14 cellular contexts compared by ENCODE assay signal in genomic region chr4:159106636-159107035, GRCh38. TPM values are rescaled to one million over a fixed set of nuclear protein-coding genes. Genes with fewer than 3 reads are reported as not detected.
DNase-seq lines count a peak whose midpoint lies in the region; ATAC-seq, FAIRE-seq and TF ChIP-seq lines count a peak whose summit lies in the region.
"Had no signal": no experiment of that assay in that cellular context is flagged by ENCODE, and none has a peak within 500 bp of the region (broad histone marks: within the 10 kb centered on the region; RNA-seq: fewer than 3 reads in every experiment).

No MANE protein-coding gene starts in this region.

- no peak overlapping the region for H2AFZ ChIP-seq in neural cell (ENCODE audit: low read depth, low read length)

- POLR2A ChIA-PET in CD4-positive, alpha-beta T cell (lab: Charles Lee) = interaction anchor here (1.5 kb wide), 1 partner anchor 11 kb away, joined by 3 read pairs; no protein-coding TSS in a partner anchor
- POLR2A ChIA-PET in MCF 10A (lab: Yijun Ruan, JAX) = interaction anchor here (1.1 to 3.8 kb wide), 2 partner anchors 14 to 157 kb away, joined by 3 to 12 read pairs; no protein-coding TSS in a partner anchor

- H4K20me1 ChIP-seq in neural cell (ENCODE audit: insufficient read depth) = peaks cover 43% of the 10 kb centered on the region

- CTCF ChIA-PET in CD4-positive, alpha-beta T cell (lab: Charles Lee) = no interaction called here
- CTCF ChIA-PET in MCF 10A (lab: Yijun Ruan, JAX) = interaction anchor here (0.6 to 1.0 kb wide), 3 partner anchors 23 to 58 kb away, joined by 3 to 5 read pairs (median 3); no protein-coding TSS in a partner anchor

- no peak for TF ChIP-seq EP300 in neural cell (conservative IDR thresholded peaks at IDR 0.05; ENCODE audit: poor library complexity, severe bottlenecking)

- no peak for DNase-seq in CD4-positive, alpha-beta T cell
- DNase-seq in GM19239 (ENCODE audit: insufficient read length, low spot score) (no peak), MCF 10A (ENCODE audit: unreplicated experiment) (no peak), NOMO-1 treated with DMSO at 0.1 percent for 48 hours (lab: John Stamatoyannopoulos, UW; ENCODE audit: unreplicated experiment) (no peak), 8988T (no peak)
- DNase-seq: activated CD8-positive, alpha-beta memory T cell treated with anti-CD3 and anti-CD28 coated beads for 24 hours; CD4-positive, alpha-beta memory T cell; H9; T-helper 17 cell had no signal

- H3K27me3 ChIP-seq in CD4-positive, alpha-beta T cell (ENCODE audit: control insufficient read depth, insufficient read depth, low read length) = no peaks in the 10 kb centered on the region
- peaks cover 3% of the 10 kb centered on the region for H3K27me3 ChIP-seq in neural cell (ENCODE audit: insufficient read depth, low read depth, low read length)

- H3K9me2 ChIP-seq in neural cell (ENCODE audit: insufficient read depth, low read length) = no peaks in the 10 kb centered on the region

- H3K4me1 Mint-ChIP-seq in CD4-positive, alpha-beta T cell (ENCODE audit: low read depth) = peaks cover 47% of the 10 kb centered on the region
- peaks cover 34% of the 10 kb centered on the region for H3K4me1 Mint-ChIP-seq in MCF 10A (ENCODE audit: insufficient read depth, unreplicated experiment)
- H3K4me1 Mint-ChIP-seq in stimulated activated memory B cell treated with anti-CD40 and anti-IgM and Interleukin-4, amounts not matched to agents 10 μg/mL and 1 μg/mL and 100 μg/mL, for 72 hours = peaks cover 49% of the 10 kb centered on the region

- peak overlapping the region; percentile 84 for H3K4me3 ChIP-seq in neural cell (ENCODE audit: low read length)

- no peaks in the 10 kb centered on the region for H3K9me3 Mint-ChIP-seq in CD4-positive, alpha-beta T cell
- no peaks in the 10 kb centered on the region for H3K9me3 Mint-ChIP-seq in MCF 10A (ENCODE audit: unreplicated experiment)
- no peaks in the 10 kb centered on the region for H3K9me3 Mint-ChIP-seq in stimulated activated memory B cell treated with anti-CD40 and anti-IgM and Interleukin-4, amounts not matched to agents 10 μg/mL and 1 μg/mL and 100 μg/mL, for 72 hours
- H3K9me3 Mint-ChIP-seq: H9; natural killer cell treated with Interleukin-12 subunit alpha and Interleukin-12 subunit beta and Interleukin-15 and Interleukin-18, amount 100 ng/mL, for 72 hours had no signal

- no TSS peak for BruUV-seq in MCF 10A (replicated peaks; lab: Mats Ljungman, UMichigan)

- no peaks in the 10 kb centered on the region for H3K27me3 Mint-ChIP-seq in CD4-positive, alpha-beta T cell
- H3K27me3 Mint-ChIP-seq in MCF 10A (ENCODE audit: insufficient read depth, unreplicated experiment) = no peaks in the 10 kb centered on the region
- H3K27me3 Mint-ChIP-seq in stimulated activated memory B cell treated with anti-CD40 and anti-IgM and Interleukin-4, amounts not matched to agents 10 μg/mL and 1 μg/mL and 100 μg/mL, for 72 hours = no peaks in the 10 kb centered on the region
- H3K27me3 Mint-ChIP-seq: CD4-positive, alpha-beta memory T cell; T-helper 17 cell had no signal

- peaks cover 8% of the 10 kb centered on the region for H3F3A ChIP-seq in neural cell (ENCODE audit: insufficient read depth, low read length, poor library complexity, severe bottlenecking)

- intact Hi-C loops in CD4-positive, alpha-beta T cell (cut with DNase I, micrococcal nuclease) = loop anchor here in 1 of 2 experiments (10.0 kb wide), 1 partner anchor 68 kb away; no protein-coding TSS in a partner anchor
- intact Hi-C loops in MCF 10A (cut with micrococcal nuclease) = no loop called here

- no peak for ATAC-seq in CD4-positive, alpha-beta T cell (ENCODE audit: poor library complexity)
- no peak for ATAC-seq in stimulated activated memory B cell treated with anti-CD40 and anti-IgM and Interleukin-4, amounts not matched to agents 10 μg/mL and 1 μg/mL and 100 μg/mL, for 72 hours
- ATAC-seq in HG02885 (IDR thresholded peaks at IDR 0.05; ENCODE audit: poor library complexity, unreplicated experiment) = no peak
- ATAC-seq: natural killer cell treated with Interleukin-12 subunit alpha and Interleukin-12 subunit beta and Interleukin-15 and Interleukin-18, amount 100 ng/mL, for 72 hours; T-helper 17 cell had no signal

- TF ChIP-seq RAD21 in neural cell (conservative IDR thresholded peaks at IDR 0.05) = no peak

- no peaks in the 10 kb centered on the region for H3K36me3 ChIP-seq in neural cell (ENCODE audit: insufficient read depth, low read length)

- H3K4me2 ChIP-seq in neural cell (ENCODE audit: low read length) = peak overlapping the region; percentile 71

- no peak overlapping the region for H3K27ac ChIP-seq in CD4-positive, alpha-beta T cell (ENCODE audit: low read depth, low read length)
- peak overlapping the region; percentile 86 for H3K27ac ChIP-seq in neural cell (ENCODE audit: low read length)

- H3K27ac Mint-ChIP-seq in CD4-positive, alpha-beta T cell = no peak overlapping the region
- no peak overlapping the region for H3K27ac Mint-ChIP-seq in MCF 10A (ENCODE audit: low read depth, unreplicated experiment)
- no peak overlapping the region for H3K27ac Mint-ChIP-seq in stimulated activated memory B cell treated with anti-CD40 and anti-IgM and Interleukin-4, amounts not matched to agents 10 μg/mL and 1 μg/mL and 100 μg/mL, for 72 hours
- H3K27ac Mint-ChIP-seq: H9, T-helper 17 cell had no signal

- H3K9ac ChIP-seq in neural cell (ENCODE audit: low read length) = peak overlapping the region; percentile 96

- TF ChIP-seq CTCF in CD4-positive, alpha-beta T cell (IDR thresholded peaks at IDR 0.05) = no peak
- TF ChIP-seq CTCF in MCF 10A (IDR thresholded peaks at IDR 0.05; ENCODE audit: unreplicated experiment) (no peak), neural cell (IDR thresholded peaks at IDR 0.05; ENCODE audit: poor library complexity, severe bottlenecking) (no peak)

- H3K79me2 ChIP-seq in neural cell (replicated peaks; ENCODE audit: insufficient read depth, low read length) = peaks cover 85% of the 10 kb centered on the region

- no peaks in the 10 kb centered on the region for H3K9me3 ChIP-seq in CD4-positive, alpha-beta T cell (ENCODE audit: control insufficient read depth, low read length)
- H3K9me3 ChIP-seq in neural cell (ENCODE audit: low read length) = no peaks in the 10 kb centered on the region

- peak; percentile 31 for FAIRE-seq in GM19239 (lab: Jason Lieb, UNC)
- FAIRE-seq: keratinocyte had no signal

- H3K36me3 Mint-ChIP-seq in CD4-positive, alpha-beta T cell (ENCODE audit: low read depth) = peaks cover 6% of the 10 kb centered on the region
- peaks cover 5% of the 10 kb centered on the region for H3K36me3 Mint-ChIP-seq in MCF 10A (ENCODE audit: insufficient read depth, unreplicated experiment)
- H3K36me3 Mint-ChIP-seq in stimulated activated memory B cell treated with anti-CD40 and anti-IgM and Interleukin-4, amounts not matched to agents 10 μg/mL and 1 μg/mL and 100 μg/mL, for 72 hours = no peaks in the 10 kb centered on the region
- H3K36me3 Mint-ChIP-seq: natural killer cell treated with Interleukin-12 subunit alpha and Interleukin-12 subunit beta and Interleukin-15 and Interleukin-18, amount 100 ng/mL, for 72 hours had no signal

- peak overlapping the region; percentile 2 for H3K4me3 Mint-ChIP-seq in CD4-positive, alpha-beta T cell
- H3K4me3 Mint-ChIP-seq in MCF 10A (ENCODE audit: unreplicated experiment) = peak overlapping the region; percentile 93
- H3K4me3 Mint-ChIP-seq in stimulated activated memory B cell treated with anti-CD40 and anti-IgM and Interleukin-4, amounts not matched to agents 10 μg/mL and 1 μg/mL and 100 μg/mL, for 72 hours = no peak overlapping the region

TF ChIP-seq in neural cell, 6 proteins besides CTCF, POLR2A, EP300 and RAD21:
- TF ChIP-seq EZH2 (IDR thresholded peaks at IDR 0.05; ENCODE audit: borderline replicate concordance, insufficient read depth, low read length, poor library complexity, severe bottlenecking) (no peak), REST (IDR thresholded peaks at IDR 0.05; ENCODE audit: borderline replicate concordance) (peak; percentile 1), POLR2AphosphoS5 (IDR thresholded peaks at IDR 0.05) (peak; percentile 27), MXI1 (conservative IDR thresholded peaks at IDR 0.05; ENCODE audit: poor library complexity, severe bottlenecking) (no peak), TAF1 (IDR thresholded peaks at IDR 0.05; ENCODE audit: low read depth) (no peak), SMC3 (conservative IDR thresholded peaks at IDR 0.05; ENCODE audit: poor library complexity) (no peak)
TF ChIP-seq in neural cell: peak in this region for 2.

RNA-seq across cellular contexts. Expression of gene RAPGEF2, which starts 3.8 kb away (rescaled TPM):
- 10 to 100 TPM; 25.6 to 26.4 TPM for total RNA-seq in CD4-positive, alpha-beta T cell
- 26.3 and 27.4 TPM in 2 replicates for total RNA-seq in MCF 10A (2022)
- polyA plus RNA-seq in neural cell = 134 and 145 TPM in 2 replicates
- polyA minus RNA-seq in neural cell = 528 and 617 TPM in 2 replicates
